In genomic region chr6:142902636-142903053, GRCh38 we compare ENCODE assay signal across 9 cellular contexts. TPM values are rescaled to one million over a fixed set of nuclear protein-coding genes. Genes with fewer than 3 reads are reported as not detected.
DNase-seq lines count a peak whose midpoint lies in the region; ATAC-seq and TF ChIP-seq lines count a peak whose summit lies in the region.
"Had no signal": no experiment of that assay in that cellular context is flagged by ENCODE, and none has a peak within 500 bp of the region (broad histone marks: within the 10 kb centered on the region; RNA-seq: fewer than 3 reads in every experiment).

No MANE protein-coding gene starts in this region.

- H3K79me2 ChIP-seq in OCI-LY7 (ENCODE audit: insufficient read depth, low read depth, low read length): peaks cover 41% of the 10 kb centered on the region; the same call in 1 of the 2 replicates

- H3K9me2 ChIP-seq in OCI-LY7 (ENCODE audit: insufficient read depth, low read length): no peaks in the 10 kb centered on the region

- no peak overlapping the region for H3K4me3 ChIP-seq in OCI-LY7 (ENCODE audit: low read depth, low read length, poor library complexity, severe bottlenecking)

- CTCF ChIA-PET in OCI-LY7 (lab: Charles Lee; ENCODE audit: unreplicated experiment): no interaction called here

- peak overlapping the region; percentile 82 for H3K4me3 Mint-ChIP-seq in activated naive CD8-positive, alpha-beta T cell
- H3K4me3 Mint-ChIP-seq: neural crest cell had no signal

- H2AFZ ChIP-seq in OCI-LY7 (ENCODE audit: low read length): no peak overlapping the region

- no peaks in the 10 kb centered on the region for H3K9me3 Mint-ChIP-seq in activated naive CD8-positive, alpha-beta T cell (ENCODE audit: low read depth)

- H4K20me1 ChIP-seq in OCI-LY7 (ENCODE audit: insufficient read depth, low read length): no peaks in the 10 kb centered on the region

- H3K4me2 ChIP-seq in OCI-LY7 (ENCODE audit: low read length): no peak overlapping the region

- peaks cover 7% of the 10 kb centered on the region for H3K36me3 Mint-ChIP-seq in activated naive CD8-positive, alpha-beta T cell

- peaks cover 13% of the 10 kb centered on the region for H3K4me1 ChIP-seq in OCI-LY7 (ENCODE audit: insufficient read depth, low read length, poor library complexity, severe bottlenecking)

- TF ChIP-seq CTCF in OCI-LY7 (conservative IDR thresholded peaks at IDR 0.05; ENCODE audit: low read length): no peak

- no peaks in the 10 kb centered on the region for H3K9me3 ChIP-seq in OCI-LY7 (ENCODE audit: low read length)

- POLR2A ChIA-PET in OCI-LY7 (lab: Charles Lee): interaction anchor here (0.8 kb wide), 1 partner anchor 14 kb away, joined by 4 read pairs; no protein-coding TSS in a partner anchor

- intact Hi-C loops in OCI-LY7 (cut with micrococcal nuclease; ENCODE audit: unreplicated experiment): no loop called here

- peaks cover 21% of the 10 kb centered on the region; the same call in 1 of the 2 replicates for H3K36me3 ChIP-seq in OCI-LY7 (ENCODE audit: insufficient read depth, low read length)

- peaks cover 20% of the 10 kb centered on the region for H3K4me1 Mint-ChIP-seq in activated naive CD8-positive, alpha-beta T cell (ENCODE audit: low read depth)

- no peak overlapping the region for H3K27ac ChIP-seq in OCI-LY7 (ENCODE audit: low read depth, low read length, poor library complexity, severe bottlenecking)

- H3K27ac Mint-ChIP-seq in activated naive CD8-positive, alpha-beta T cell: no peak overlapping the region

- DNase-seq in AG08395 (ENCODE audit: low spot score) (peak; percentile 93), SK-MEL-5 (ENCODE audit: low read depth, low spot score) (peak; percentile 77), hippocampal formation (lab: John Stamatoyannopoulos, UW) (peak; percentile 38 to 61), OCI-LY7 (ENCODE audit: low spot score) (no peak)
- peak in 2 of 3 experiments; percentile 43 to 46 for DNase-seq in stimulated activated CD4-positive, alpha-beta T cell treated with anti-CD3 and anti-CD28 coated beads, TNF-alpha, amount 100 ng/mL, for 4 hours (ENCODE audit: low read depth in 3 of 3)

- ATAC-seq in GM19324 (IDR thresholded peaks at IDR 0.05; ENCODE audit: low FRiP score, unreplicated experiment) (peak; percentile 47), HG03432 (IDR thresholded peaks at IDR 0.05; ENCODE audit: unreplicated experiment) (peak; percentile 83)

- BruUV-seq in OCI-LY7 (replicated peaks; lab: Mats Ljungman, UMichigan): no TSS peak

- in situ Hi-C loops in SK-MEL-5 (cut with HindIII; ENCODE audit: low pct_unique_long_range_greater_than_20kb, low sequenced_read_pairs): no loop called here

- H3K27me3 Mint-ChIP-seq in activated naive CD8-positive, alpha-beta T cell: no peaks in the 10 kb centered on the region

RNA-seq across cellular contexts. Expression of gene HIVEP2, which starts 42.3 kb away (rescaled TPM):
- total RNA-seq in SK-MEL-5 (2014; rRNA removed; shearing (Covaris generic)): 6.4 and 7.7 TPM in 2 replicates
- polyA plus RNA-seq in SK-MEL-5 (2015; cell fraction: cytosol; rRNA removed): 6.2 and 8.9 TPM in 2 replicates
- polyA plus RNA-seq in SK-MEL-5 (2015; cell fraction: nucleus; rRNA removed): 6.8 and 8.3 TPM in 2 replicates
- 16.9 and 24.6 TPM in 2 replicates for total RNA-seq in OCI-LY7 (2014; rRNA removed; shearing (Covaris generic))
- total RNA-seq in OCI-LY7 (2022): 18.8 and 21.9 TPM in 2 replicates
